Comparison of ENCODE assay signal across 8 cellular contexts in the genomic region with DNA sequence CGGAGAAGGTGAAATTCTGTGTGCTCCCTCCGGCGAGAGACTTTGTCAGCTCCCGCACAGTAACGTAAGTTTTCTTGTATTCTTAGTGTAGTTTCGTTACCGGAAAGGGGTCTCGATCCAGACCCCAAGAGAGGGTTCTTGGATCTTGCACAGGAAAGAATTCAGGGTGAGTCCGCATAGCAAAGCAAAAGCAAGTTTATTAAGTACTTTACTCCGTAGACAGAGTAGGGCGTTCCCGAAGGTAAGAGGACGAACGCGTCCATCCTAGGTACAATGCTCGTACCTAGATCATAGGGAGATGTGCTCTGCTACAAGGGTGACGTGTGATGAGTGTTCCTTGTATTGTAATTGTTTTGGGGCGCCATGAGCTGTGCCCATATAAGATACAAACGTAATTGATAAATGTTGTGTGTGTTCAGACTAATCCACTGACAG. TPM values are rescaled to one million over a fixed set of nuclear protein-coding genes. Genes with fewer than 3 reads are reported as not detected.
DNase-seq lines count a peak whose midpoint lies in the region; ATAC-seq and TF ChIP-seq lines count a peak whose summit lies in the region.

No MANE protein-coding gene starts in this region.

- H3K27me3 ChIP-seq in HUES6 (ENCODE audit: control insufficient read depth, insufficient read depth, low read length) = no peaks in the 10 kb centered on the region
- no peaks in the 10 kb centered on the region for H3K27me3 ChIP-seq in lung (ENCODE audit: control insufficient read depth, insufficient read depth)
- no peaks in the 10 kb centered on the region for H3K27me3 ChIP-seq in aorta (ENCODE audit: control insufficient read depth in 1 of 2, insufficient read depth in 2 of 2, low read length in 1 of 2)

- H3K9me3 ChIP-seq in HUES6 (ENCODE audit: control insufficient read depth, insufficient read depth, low read depth, low read length) (peaks cover 12% of the 10 kb centered on the region; the same call in 1 of the 2 replicates), lung (ENCODE audit: control insufficient read depth in 2 of 2, insufficient read depth in 1 of 2, low read length in 1 of 2) (peaks cover 0 to 2% of the 10 kb centered on the region in 2 donors), aorta (ENCODE audit: control insufficient read depth, low read length) (no peaks in the 10 kb centered on the region)

- H3K27ac Mint-ChIP-seq in brain = peak overlapping the region; percentile 96 to 99 (median 99)

- 1% methylated on average over 19 of the region's 19 CpGs for WGBS in lung, 2 donors
- WGBS in aorta, 2 donors = 1 to 2% methylated on average over 19 of the region's 19 CpGs

- peaks cover 0 to 21% (median 12%) of the 10 kb centered on the region in 5 experiments for H3K9me3 Mint-ChIP-seq in brain

- DNase-seq in COR-L47 (lab: John Stamatoyannopoulos, UW) (peak; percentile 38), lung (ENCODE audit: low spot score) (no peak), aorta (no peak), COLO829 (ENCODE audit: low spot score) (no peak), activated gamma-delta T cell treated with Interleukin-2 at 50 U/mL for 16 hours (no peak)

- peak; percentile 16 for ATAC-seq in GM21381 (IDR thresholded peaks at IDR 0.05; ENCODE audit: unreplicated experiment)
- peak; percentile 36 for ATAC-seq in lung (ENCODE audit: insufficient read depth, low FRiP score)
- ATAC-seq in aorta (ENCODE audit: low FRiP score) = no peak

- intact Hi-C loops in aorta (cut with DNase I) = loop anchor here (2.0 to 5.0 kb wide), 2 partner anchors 46 to 47 kb away; a partner anchor contains a TSS

- H3K4me3 ChIP-seq in HUES6 (ENCODE audit: low read depth, low read length) (peak overlapping the region; percentile 74), lung (peak overlapping the region; percentile 93), aorta (ENCODE audit: low read length in 2 of 2) (peak overlapping the region; percentile 53 to 56)

- H3K4me3 Mint-ChIP-seq in brain = peak overlapping the region; percentile 98 to 100 (median 99)

- TF ChIP-seq CTCF in brain (conservative IDR thresholded peaks at IDR 0.05) = no peak
- TF ChIP-seq CTCF in lung (IDR thresholded peaks at IDR 0.05; ENCODE audit: control extremely low read depth, extremely low read depth) = no peak

- peak overlapping the region; percentile 65 for H3K9ac ChIP-seq in HUES6 (ENCODE audit: low read length)

- peaks cover 13% of the 10 kb centered on the region; the same call in 1 of the 2 replicates for H3K4me1 ChIP-seq in HUES6 (ENCODE audit: control insufficient read depth, insufficient read depth, low read length)
- H3K4me1 ChIP-seq in lung (ENCODE audit: control insufficient read depth in 2 of 2, insufficient read depth in 2 of 2, low read length in 2 of 2) = peaks cover 6 to 21% of the 10 kb centered on the region in 2 donors
- H3K4me1 ChIP-seq in aorta (ENCODE audit: control insufficient read depth in 1 of 2, insufficient read depth in 2 of 2, low read length in 2 of 2) = peaks cover 0 to 5% of the 10 kb centered on the region in 2 donors

- H3K4me1 Mint-ChIP-seq in brain = peaks cover 68% of the 10 kb centered on the region

- H3K27ac ChIP-seq in HUES6 (ENCODE audit: low read depth, low read length) (no peak overlapping the region), lung (ENCODE audit: low read depth in 1 of 2, low read length in 1 of 2) (peak overlapping the region; percentile 85 to 97), aorta (ENCODE audit: low read depth in 1 of 2, low read length in 2 of 2) (peak overlapping the region in 1 of 2 donors; percentile 7)

- H3K27me3 Mint-ChIP-seq in brain = peaks cover 20% of the 10 kb centered on the region

- H3K36me3 Mint-ChIP-seq in brain = peaks cover 72% of the 10 kb centered on the region

- H3K36me3 ChIP-seq in HUES6 (ENCODE audit: control insufficient read depth, insufficient read depth, low read length) (peaks cover 29% of the 10 kb centered on the region), lung (ENCODE audit: control insufficient read depth in 2 of 2, insufficient read depth in 2 of 2, low read length in 2 of 2) (peaks cover 6 to 13% of the 10 kb centered on the region in 2 donors), aorta (ENCODE audit: control insufficient read depth in 1 of 2, insufficient read depth in 2 of 2, low read length in 1 of 2) (peaks cover 0 to 3% of the 10 kb centered on the region in 2 donors)

RNA-seq across cellular contexts. Expression of a gene that starts 0.3 kb away (rescaled TPM):
- polyA plus RNA-seq in brain (ENCODE audit: insufficient read depth, low read depth, low replicate concordance) = 81.3 TPM
- total RNA-seq in lung = 10 to 100 TPM; 14.6 to 23.0 TPM
- polyA plus RNA-seq in lung = 10 to 100 TPM; 16.7 to 41.5 TPM
- total RNA-seq in aorta = 10 to 100 TPM; 13.7 to 16.8 TPM
- polyA plus RNA-seq in aorta = 10 to 100 TPM; 20.8 to 21.8 TPM

RNA-seq across cellular contexts. Expression of a gene that starts 0.4 kb away (rescaled TPM):
- polyA plus RNA-seq in brain (ENCODE audit: insufficient read depth, low read depth, low replicate concordance) (426 TPM), lung (10 to 100 TPM; 78.4 to 98.9 TPM), aorta (100 to 1,000 TPM in 1 of 2 donors, 10 to 100 TPM in 1; 43.7 to 158 TPM)
- total RNA-seq in lung (100 to 1,000 TPM; 116 to 138 TPM), aorta (100 to 1,000 TPM; 190 to 198 TPM)

RNA-seq across cellular contexts. Expression of a gene that starts 29.1 kb away (rescaled TPM):
- polyA plus RNA-seq in brain (ENCODE audit: insufficient read depth, low read depth, low replicate concordance) (159 TPM), lung (100 to 1,000 TPM; 447 to 883 TPM), aorta (100 to 1,000 TPM in 1 of 2 donors, 10 to 100 TPM in 1; 42.4 to 107 TPM)
- total RNA-seq in lung (100 to 1,000 TPM in 1 of 2 donors, 10 to 100 TPM in 1; 94.1 to 308 TPM), aorta (100 to 1,000 TPM; 106 to 222 TPM)

RNA-seq across cellular contexts. Expression of a gene that starts 48.0 kb away (rescaled TPM):
- 94.8 TPM for polyA plus RNA-seq in brain (ENCODE audit: insufficient read depth, low read depth, low replicate concordance)
- total RNA-seq in lung = 10 to 100 TPM; 27.2 to 38.9 TPM
- 100 to 1,000 TPM; 108 to 127 TPM for polyA plus RNA-seq in lung
- 10 to 100 TPM; 52.4 to 55.8 TPM for total RNA-seq in aorta
- polyA plus RNA-seq in aorta = 100 to 1,000 TPM; 149 to 168 TPM

RNA-seq across cellular contexts. Expression of a gene that starts 55.3 kb away (rescaled TPM):
- 1.5 TPM for polyA plus RNA-seq in brain (ENCODE audit: insufficient read depth, low read depth, low replicate concordance)
- total RNA-seq in lung = 1 to 10 TPM; 2.1 to 2.2 TPM
- polyA plus RNA-seq in lung = under 1 TPM; 0.31 to 0.98 TPM
- under 1 TPM; 0.42 to 0.60 TPM for total RNA-seq in aorta
- polyA plus RNA-seq in aorta = not detected
